Comparison of ENCODE assay signal across 1 cellular context in genomic region chrX:19342331-19342906, GRCh38.
TF ChIP-seq lines count a peak whose summit lies in the region.

No MANE protein-coding gene starts in this region.

TF ChIP-seq in K562, 482 proteins besides CTCF, POLR2A, EP300 and RAD21 (continued from another document):
- TF ChIP-seq HMBOX1 (IDR thresholded peaks at IDR 0.05) (peak; percentile 23; the same call in 1 of the 2 replicates), NFIC (IDR thresholded peaks at IDR 0.05) (peak; percentile 92), SPI1 (IDR thresholded peaks at IDR 0.05; ENCODE audit: borderline replicate concordance, low read depth, low read length) (0 out of 2 replicates have a peak, but pooled peaks have one; percentile 15), YY1 (IDR thresholded peaks at IDR 0.05; ENCODE audit: borderline replicate concordance in 1 of 3, control insufficient read depth in 1 of 3, extremely low read depth in 1 of 3, insufficient read depth in 3 of 3, insufficient read length in 1 of 3, insufficient replicate concordance in 2 of 3, low read depth in 1 of 3, low read length in 2 of 3) (peak in 1 of 3 experiments; percentile 8), ARHGAP35 (IDR thresholded peaks at IDR 0.05; ENCODE audit: partially characterized antibody) (no peak), FOS (IDR thresholded peaks at IDR 0.05; ENCODE audit: extremely low read depth, insufficient read length) (no peak)
